Comparison of ENCODE assay signal across 1 cellular context in the genomic region with DNA sequence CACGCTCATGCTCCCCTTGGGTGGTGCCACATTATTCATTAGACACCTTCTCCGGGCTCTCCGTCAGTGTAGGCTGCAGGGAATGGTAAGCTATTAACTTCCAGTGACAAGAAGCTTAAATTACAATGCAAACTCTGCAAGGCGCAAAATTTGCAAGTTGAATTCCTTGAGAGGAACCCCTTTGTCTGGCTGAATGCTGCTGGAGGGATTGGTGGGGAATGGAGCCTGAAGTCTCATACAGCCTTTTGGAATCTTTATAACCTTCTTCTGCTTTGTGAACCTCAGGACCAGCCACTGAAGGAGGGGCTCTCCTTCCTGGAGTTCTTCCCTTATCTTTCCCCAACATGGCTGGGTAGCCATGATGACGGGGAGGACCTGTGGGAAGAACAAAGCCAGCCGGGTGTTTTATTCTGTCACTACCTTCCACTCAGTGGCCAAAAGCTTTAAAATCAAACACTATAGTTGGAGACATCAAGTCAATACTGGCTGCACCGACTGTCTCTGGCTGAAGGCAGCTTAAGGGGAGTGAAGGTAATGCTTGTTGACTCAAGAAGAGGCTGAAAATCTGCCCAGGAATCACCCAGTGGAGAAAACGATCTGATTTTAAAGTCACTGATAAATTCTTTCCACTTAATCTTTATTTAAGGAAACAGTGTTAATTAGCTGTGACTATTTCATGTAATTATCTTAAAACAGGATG.
TF ChIP-seq lines count a peak whose summit lies in the region.

No MANE protein-coding gene starts in this region.

TF ChIP-seq in GM23338, 12 proteins besides CTCF, POLR2A, EP300 and RAD21 (continued from another document):
- TF ChIP-seq, protein P1, sequence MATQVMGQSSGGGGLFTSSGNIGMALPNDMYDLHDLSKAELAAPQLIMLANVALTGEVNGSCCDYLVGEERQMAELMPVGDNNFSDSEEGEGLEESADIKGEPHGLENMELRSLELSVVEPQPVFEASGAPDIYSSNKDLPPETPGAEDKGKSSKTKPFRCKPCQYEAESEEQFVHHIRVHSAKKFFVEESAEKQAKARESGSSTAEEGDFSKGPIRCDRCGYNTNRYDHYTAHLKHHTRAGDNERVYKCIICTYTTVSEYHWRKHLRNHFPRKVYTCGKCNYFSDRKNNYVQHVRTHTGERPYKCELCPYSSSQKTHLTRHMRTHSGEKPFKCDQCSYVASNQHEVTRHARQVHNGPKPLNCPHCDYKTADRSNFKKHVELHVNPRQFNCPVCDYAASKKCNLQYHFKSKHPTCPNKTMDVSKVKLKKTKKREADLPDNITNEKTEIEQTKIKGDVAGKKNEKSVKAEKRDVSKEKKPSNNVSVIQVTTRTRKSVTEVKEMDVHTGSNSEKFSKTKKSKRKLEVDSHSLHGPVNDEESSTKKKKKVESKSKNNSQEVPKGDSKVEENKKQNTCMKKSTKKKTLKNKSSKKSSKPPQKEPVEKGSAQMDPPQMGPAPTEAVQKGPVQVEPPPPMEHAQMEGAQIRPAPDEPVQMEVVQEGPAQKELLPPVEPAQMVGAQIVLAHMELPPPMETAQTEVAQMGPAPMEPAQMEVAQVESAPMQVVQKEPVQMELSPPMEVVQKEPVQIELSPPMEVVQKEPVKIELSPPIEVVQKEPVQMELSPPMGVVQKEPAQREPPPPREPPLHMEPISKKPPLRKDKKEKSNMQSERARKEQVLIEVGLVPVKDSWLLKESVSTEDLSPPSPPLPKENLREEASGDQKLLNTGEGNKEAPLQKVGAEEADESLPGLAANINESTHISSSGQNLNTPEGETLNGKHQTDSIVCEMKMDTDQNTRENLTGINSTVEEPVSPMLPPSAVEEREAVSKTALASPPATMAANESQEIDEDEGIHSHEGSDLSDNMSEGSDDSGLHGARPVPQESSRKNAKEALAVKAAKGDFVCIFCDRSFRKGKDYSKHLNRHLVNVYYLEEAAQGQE (IDR thresholded peaks at IDR 0.05; ENCODE audit: unreplicated experiment): no peak
- no peak for TF ChIP-seq ZNF331 (CRISPR knock-in tag; IDR thresholded peaks at IDR 0.05; ENCODE audit: low read depth)
- TF ChIP-seq, protein P2, sequence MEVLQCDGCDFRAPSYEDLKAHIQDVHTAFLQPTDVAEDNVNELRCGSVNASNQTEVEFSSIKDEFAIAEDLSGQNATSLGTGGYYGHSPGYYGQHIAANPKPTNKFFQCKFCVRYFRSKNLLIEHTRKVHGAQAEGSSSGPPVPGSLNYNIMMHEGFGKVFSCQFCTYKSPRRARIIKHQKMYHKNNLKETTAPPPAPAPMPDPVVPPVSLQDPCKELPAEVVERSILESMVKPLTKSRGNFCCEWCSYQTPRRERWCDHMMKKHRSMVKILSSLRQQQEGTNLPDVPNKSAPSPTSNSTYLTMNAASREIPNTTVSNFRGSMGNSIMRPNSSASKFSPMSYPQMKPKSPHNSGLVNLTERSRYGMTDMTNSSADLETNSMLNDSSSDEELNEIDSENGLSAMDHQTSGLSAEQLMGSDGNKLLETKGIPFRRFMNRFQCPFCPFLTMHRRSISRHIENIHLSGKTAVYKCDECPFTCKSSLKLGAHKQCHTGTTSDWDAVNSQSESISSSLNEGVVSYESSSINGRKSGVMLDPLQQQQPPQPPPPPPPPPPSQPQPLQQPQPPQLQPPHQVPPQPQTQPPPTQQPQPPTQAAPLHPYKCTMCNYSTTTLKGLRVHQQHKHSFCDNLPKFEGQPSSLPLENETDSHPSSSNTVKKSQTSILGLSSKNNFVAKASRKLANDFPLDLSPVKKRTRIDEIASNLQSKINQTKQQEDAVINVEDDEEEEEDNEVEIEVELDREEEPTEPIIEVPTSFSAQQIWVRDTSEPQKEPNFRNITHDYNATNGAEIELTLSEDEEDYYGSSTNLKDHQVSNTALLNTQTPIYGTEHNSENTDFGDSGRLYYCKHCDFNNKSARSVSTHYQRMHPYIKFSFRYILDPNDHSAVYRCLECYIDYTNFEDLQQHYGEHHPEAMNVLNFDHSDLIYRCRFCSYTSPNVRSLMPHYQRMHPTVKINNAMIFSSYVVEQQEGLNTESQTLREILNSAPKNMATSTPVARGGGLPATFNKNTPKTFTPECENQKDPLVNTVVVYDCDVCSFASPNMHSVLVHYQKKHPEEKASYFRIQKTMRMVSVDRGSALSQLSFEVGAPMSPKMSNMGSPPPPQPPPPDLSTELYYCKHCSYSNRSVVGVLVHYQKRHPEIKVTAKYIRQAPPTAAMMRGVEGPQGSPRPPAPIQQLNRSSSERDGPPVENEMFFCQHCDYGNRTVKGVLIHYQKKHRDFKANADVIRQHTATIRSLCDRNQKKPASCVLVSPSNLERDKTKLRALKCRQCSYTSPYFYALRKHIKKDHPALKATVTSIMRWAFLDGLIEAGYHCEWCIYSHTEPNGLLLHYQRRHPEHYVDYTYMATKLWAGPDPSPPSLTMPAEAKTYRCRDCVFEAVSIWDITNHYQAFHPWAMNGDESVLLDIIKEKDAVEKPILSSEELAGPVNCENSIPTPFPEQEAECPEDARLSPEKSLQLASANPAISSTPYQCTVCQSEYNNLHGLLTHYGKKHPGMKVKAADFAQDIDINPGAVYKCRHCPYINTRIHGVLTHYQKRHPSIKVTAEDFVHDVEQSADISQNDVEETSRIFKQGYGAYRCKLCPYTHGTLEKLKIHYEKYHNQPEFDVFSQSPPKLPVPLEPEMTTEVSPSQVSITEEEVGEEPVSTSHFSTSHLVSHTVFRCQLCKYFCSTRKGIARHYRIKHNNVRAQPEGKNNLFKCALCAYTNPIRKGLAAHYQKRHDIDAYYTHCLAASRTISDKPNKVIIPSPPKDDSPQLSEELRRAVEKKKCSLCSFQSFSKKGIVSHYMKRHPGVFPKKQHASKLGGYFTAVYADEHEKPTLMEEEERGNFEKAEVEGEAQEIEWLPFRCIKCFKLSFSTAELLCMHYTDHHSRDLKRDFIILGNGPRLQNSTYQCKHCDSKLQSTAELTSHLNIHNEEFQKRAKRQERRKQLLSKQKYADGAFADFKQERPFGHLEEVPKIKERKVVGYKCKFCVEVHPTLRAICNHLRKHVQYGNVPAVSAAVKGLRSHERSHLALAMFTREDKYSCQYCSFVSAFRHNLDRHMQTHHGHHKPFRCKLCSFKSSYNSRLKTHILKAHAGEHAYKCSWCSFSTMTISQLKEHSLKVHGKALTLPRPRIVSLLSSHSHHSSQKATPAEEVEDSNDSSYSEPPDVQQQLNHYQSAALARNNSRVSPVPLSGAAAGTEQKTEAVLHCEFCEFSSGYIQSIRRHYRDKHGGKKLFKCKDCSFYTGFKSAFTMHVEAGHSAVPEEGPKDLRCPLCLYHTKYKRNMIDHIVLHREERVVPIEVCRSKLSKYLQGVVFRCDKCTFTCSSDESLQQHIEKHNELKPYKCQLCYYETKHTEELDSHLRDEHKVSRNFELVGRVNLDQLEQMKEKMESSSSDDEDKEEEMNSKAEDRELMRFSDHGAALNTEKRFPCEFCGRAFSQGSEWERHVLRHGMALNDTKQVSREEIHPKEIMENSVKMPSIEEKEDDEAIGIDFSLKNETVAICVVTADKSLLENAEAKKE (CRISPR knock-in tag; IDR thresholded peaks at IDR 0.05): peak; percentile 99
- TF ChIP-seq NANOG (IDR thresholded peaks at IDR 0.05; ENCODE audit: borderline replicate concordance): peak; percentile 65; the same call in 1 of the 2 replicates
- no peak for TF ChIP-seq EZH2 (IDR thresholded peaks at IDR 0.05; ENCODE audit: low read depth, unreplicated experiment)
